In the genomic region with DNA sequence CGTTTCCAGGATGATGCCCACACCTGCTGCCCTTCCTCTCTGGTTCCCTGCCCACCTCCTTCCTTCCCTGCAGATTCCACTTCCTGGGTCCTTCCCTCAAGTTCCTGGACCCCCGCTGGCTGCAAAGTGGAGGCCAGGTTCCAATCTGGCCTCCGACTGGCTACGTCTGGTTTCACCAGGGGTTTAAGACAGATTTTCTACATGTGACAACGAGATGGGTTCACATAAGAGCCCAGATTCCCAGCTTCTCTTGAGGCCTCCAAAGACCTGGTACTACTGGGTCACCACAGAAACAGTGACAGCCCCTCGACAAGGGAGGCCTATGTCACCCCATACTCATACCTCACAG, we compare ENCODE assay signal across 1 cellular context.
TF ChIP-seq lines count a peak whose summit lies in the region.

No MANE protein-coding gene starts in this region.

TF ChIP-seq in K562, 482 proteins besides CTCF, POLR2A, EP300 and RAD21:
- TF ChIP-seq ZNF583 (CRISPR knock-in tag; IDR thresholded peaks at IDR 0.05): no peak
- TF ChIP-seq, protein P1, sequence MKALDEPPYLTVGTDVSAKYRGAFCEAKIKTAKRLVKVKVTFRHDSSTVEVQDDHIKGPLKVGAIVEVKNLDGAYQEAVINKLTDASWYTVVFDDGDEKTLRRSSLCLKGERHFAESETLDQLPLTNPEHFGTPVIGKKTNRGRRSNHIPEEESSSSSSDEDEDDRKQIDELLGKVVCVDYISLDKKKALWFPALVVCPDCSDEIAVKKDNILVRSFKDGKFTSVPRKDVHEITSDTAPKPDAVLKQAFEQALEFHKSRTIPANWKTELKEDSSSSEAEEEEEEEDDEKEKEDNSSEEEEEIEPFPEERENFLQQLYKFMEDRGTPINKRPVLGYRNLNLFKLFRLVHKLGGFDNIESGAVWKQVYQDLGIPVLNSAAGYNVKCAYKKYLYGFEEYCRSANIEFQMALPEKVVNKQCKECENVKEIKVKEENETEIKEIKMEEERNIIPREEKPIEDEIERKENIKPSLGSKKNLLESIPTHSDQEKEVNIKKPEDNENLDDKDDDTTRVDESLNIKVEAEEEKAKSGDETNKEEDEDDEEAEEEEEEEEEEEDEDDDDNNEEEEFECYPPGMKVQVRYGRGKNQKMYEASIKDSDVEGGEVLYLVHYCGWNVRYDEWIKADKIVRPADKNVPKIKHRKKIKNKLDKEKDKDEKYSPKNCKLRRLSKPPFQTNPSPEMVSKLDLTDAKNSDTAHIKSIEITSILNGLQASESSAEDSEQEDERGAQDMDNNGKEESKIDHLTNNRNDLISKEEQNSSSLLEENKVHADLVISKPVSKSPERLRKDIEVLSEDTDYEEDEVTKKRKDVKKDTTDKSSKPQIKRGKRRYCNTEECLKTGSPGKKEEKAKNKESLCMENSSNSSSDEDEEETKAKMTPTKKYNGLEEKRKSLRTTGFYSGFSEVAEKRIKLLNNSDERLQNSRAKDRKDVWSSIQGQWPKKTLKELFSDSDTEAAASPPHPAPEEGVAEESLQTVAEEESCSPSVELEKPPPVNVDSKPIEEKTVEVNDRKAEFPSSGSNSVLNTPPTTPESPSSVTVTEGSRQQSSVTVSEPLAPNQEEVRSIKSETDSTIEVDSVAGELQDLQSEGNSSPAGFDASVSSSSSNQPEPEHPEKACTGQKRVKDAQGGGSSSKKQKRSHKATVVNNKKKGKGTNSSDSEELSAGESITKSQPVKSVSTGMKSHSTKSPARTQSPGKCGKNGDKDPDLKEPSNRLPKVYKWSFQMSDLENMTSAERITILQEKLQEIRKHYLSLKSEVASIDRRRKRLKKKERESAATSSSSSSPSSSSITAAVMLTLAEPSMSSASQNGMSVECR (CRISPR knock-in tag; IDR thresholded peaks at IDR 0.05): 0 out of 2 replicates have a peak, but pooled peaks have one; percentile 32
- TF ChIP-seq MYNN (IDR thresholded peaks at IDR 0.05): 0 out of 2 replicates have a peak, but pooled peaks have one; percentile 23
- no peak for TF ChIP-seq MYNN (CRISPR knock-in tag; IDR thresholded peaks at IDR 0.05)
- TF ChIP-seq ATF3 (IDR thresholded peaks at IDR 0.05): no peak
- no peak for TF ChIP-seq ATF3 (CRISPR knock-in tag; conservative IDR thresholded peaks at IDR 0.05)
- TF ChIP-seq RBBP5 (IDR thresholded peaks at IDR 0.05; ENCODE audit: borderline replicate concordance, insufficient read depth, low read length, poor library complexity, severe bottlenecking): peak; percentile 8
- no peak for TF ChIP-seq NCOR1 (IDR thresholded peaks at IDR 0.05)
- TF ChIP-seq ZBTB7A (IDR thresholded peaks at IDR 0.05; ENCODE audit: borderline replicate concordance, control insufficient read depth, low read depth, low read length): peak; percentile 3; the same call in 1 of the 2 replicates
